20 cellular contexts compared by ENCODE assay signal in the genomic region with DNA sequence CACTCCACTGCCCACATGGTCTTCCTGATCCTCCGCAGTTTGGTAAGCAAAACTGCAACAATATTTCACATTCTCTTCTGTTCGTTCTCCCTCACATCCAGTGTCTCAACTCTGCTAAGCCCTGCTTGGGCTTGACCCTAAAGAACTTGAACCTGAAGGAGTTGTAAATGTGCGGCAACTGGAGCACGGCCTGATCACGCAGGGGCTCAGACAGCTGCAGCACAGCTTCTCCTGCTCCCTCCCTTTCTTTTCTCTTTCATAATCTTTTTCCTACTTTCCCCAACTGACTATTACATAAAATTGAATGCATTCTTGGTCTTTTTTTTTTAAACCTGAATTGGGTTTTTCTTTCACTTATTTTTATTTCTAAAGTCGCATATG. TPM values are rescaled to one million over a fixed set of nuclear protein-coding genes. Genes with fewer than 3 reads are reported as not detected.
DNase-seq lines count a peak whose midpoint lies in the region; ATAC-seq and TF ChIP-seq lines count a peak whose summit lies in the region.
"Had no signal": no experiment of that assay in that cellular context is flagged by ENCODE, and none has a peak within 500 bp of the region (broad histone marks: within the 10 kb centered on the region; RNA-seq: fewer than 3 reads in every experiment).

No MANE protein-coding gene starts in this region.

- no peak overlapping the region for H2BK5ac ChIP-seq in IMR-90 (ENCODE audit: low read depth, low read length, poor library complexity, severe bottlenecking)

- no peak overlapping the region for H3K14ac ChIP-seq in IMR-90 (replicated peaks; ENCODE audit: low read depth, low read length)

- peaks cover 2% of the 10 kb centered on the region; the same call in 1 of the 2 replicates for H3K27me3 ChIP-seq in IMR-90 (ENCODE audit: control insufficient read depth, insufficient read depth, low read length)
- H3K27me3 ChIP-seq in mucosa of rectum (ENCODE audit: control insufficient read depth in 2 of 2, insufficient read depth in 2 of 2, low read length in 2 of 2): no peaks in the 10 kb centered on the region

- H3K23ac ChIP-seq in IMR-90 (ENCODE audit: low read depth, low read length): no peak overlapping the region

- H3K9ac ChIP-seq in IMR-90 (ENCODE audit: low read depth, low read length) (no peak overlapping the region), mucosa of rectum (ENCODE audit: low read depth in 1 of 2, low read length in 2 of 2) (no peak overlapping the region)

- WGBS in IMR-90 (ENCODE audit: extremely low coverage in 2 of 2, insufficient read length in 1 of 2), 2 experiments: 100% methylated on average over 1 of the region's 6 CpGs; no CpG with 5 or more reads in 1 of the 2 experiments

- H2AK9ac ChIP-seq in IMR-90 (replicated peaks; ENCODE audit: low read depth, low read length, poor library complexity): no peak overlapping the region

- no peak overlapping the region for H3K56ac ChIP-seq in IMR-90 (ENCODE audit: extremely low read depth, insufficient read depth, low read length)

- no peaks in the 10 kb centered on the region for H3K9me3 ChIP-seq in IMR-90 (ENCODE audit: control insufficient read depth, insufficient read depth, low read length)
- H3K9me3 ChIP-seq in mucosa of rectum (ENCODE audit: control insufficient read depth in 2 of 2, low read length in 2 of 2): no peaks in the 10 kb centered on the region

- no peak overlapping the region for H4K8ac ChIP-seq in IMR-90 (ENCODE audit: low read depth in 2 of 2, low read length in 2 of 2)

- CTCF ChIA-PET in IMR-90 (lab: Yijun Ruan, JAX): interaction anchor here (1.3 kb wide), 1 partner anchor 16 kb away, joined by 4 read pairs; no protein-coding TSS in a partner anchor

- no peak overlapping the region for H3K18ac ChIP-seq in IMR-90 (ENCODE audit: low read depth, low read length)

- 0 out of 2 replicates have a peak overlapping the region, but pooled peaks have one; percentile 1 for H2AK5ac ChIP-seq in IMR-90 (ENCODE audit: low read depth, low read length)

- H3K4me3 ChIP-seq in IMR-90 (ENCODE audit: insufficient read depth, low read depth, low read length) (no peak overlapping the region), mucosa of rectum (ENCODE audit: low read length in 2 of 2) (no peak overlapping the region)

- peaks cover 4% of the 10 kb centered on the region; the same call in 1 of the 2 replicates for H3K9me1 ChIP-seq in IMR-90 (ENCODE audit: insufficient read depth, low read length)

- no peak overlapping the region for H2BK120ac ChIP-seq in IMR-90 (ENCODE audit: low read depth, low read length)

- no peak overlapping the region for H4K91ac ChIP-seq in IMR-90 (ENCODE audit: insufficient read depth, low read depth, low read length)

- no peak for ATAC-seq in IMR-90 (ENCODE audit: low read depth)
- no peak for ATAC-seq in GM18498 (IDR thresholded peaks at IDR 0.05; ENCODE audit: unreplicated experiment)
- ATAC-seq in GM18861 (IDR thresholded peaks at IDR 0.05; ENCODE audit: unreplicated experiment): no peak
- ATAC-seq: activated CD4-positive, CD25-positive, alpha-beta regulatory T cell treated with anti-CD3 and anti-CD28 coated beads, Interleukin-2, amount 50 U/mL, for 24 hours; esophagus mucosa had no signal

- H3K36me3 ChIP-seq in IMR-90 (ENCODE audit: control insufficient read depth, insufficient read depth, low read length): peaks cover 2% of the 10 kb centered on the region; the same call in 1 of the 2 replicates
- no peaks in the 10 kb centered on the region for H3K36me3 ChIP-seq in mucosa of rectum (ENCODE audit: control insufficient read depth in 2 of 2, insufficient read depth in 2 of 2, low read length in 2 of 2)

- H4K20me1 ChIP-seq in IMR-90 (ENCODE audit: insufficient read depth, low read length): no peaks in the 10 kb centered on the region

- H3K4me2 ChIP-seq in IMR-90 (ENCODE audit: low read depth, low read length): no peak overlapping the region

- TF ChIP-seq CTCF in IMR-90 (conservative IDR thresholded peaks at IDR 0.05; ENCODE audit: low read depth, low read length): no peak

- no peak overlapping the region for H4K5ac ChIP-seq in IMR-90 (ENCODE audit: low read depth, low read length)

- peaks cover 24% of the 10 kb centered on the region for H3K4me1 ChIP-seq in IMR-90 (ENCODE audit: control insufficient read depth, insufficient read depth, low read length)
- H3K4me1 ChIP-seq in mucosa of rectum (ENCODE audit: control insufficient read depth in 2 of 2, insufficient read depth in 2 of 2, low read length in 2 of 2): peaks cover 17 to 24% of the 10 kb centered on the region in 2 donors

- 0 out of 2 replicates have a peak overlapping the region, but pooled peaks have one; percentile 27 for H3K4ac ChIP-seq in IMR-90 (ENCODE audit: low read depth, low read length)

- no peak overlapping the region for H2BK15ac ChIP-seq in IMR-90 (ENCODE audit: low read depth, low read length)

- 0 out of 4 replicates have a peak, but pooled peaks cover 0 to 4% of the 10 kb centered on the region in 2 experiments for H3K79me1 ChIP-seq in IMR-90 (ENCODE audit: low read depth in 1 of 2, low read length in 2 of 2)

- in situ Hi-C loops in IMR-90 (cut with MboI; ENCODE audit: low sequenced_read_pairs): no loop called here

- DNase-seq in IMR-90 (no peak), superior temporal gyrus (ENCODE audit: extremely low spot score) (peak; percentile 23), NCI-H146 treated with DMSO at 0.1 percent for 48 hours (lab: John Stamatoyannopoulos, UW; ENCODE audit: unreplicated experiment) (no peak)
- no peak for DNase-seq in stimulated activated CD8-positive, alpha-beta memory T cell treated with anti-CD3 and anti-CD28 coated beads, Interleukin-4, amount 100 ng/mL, for 48 hours
- DNase-seq: activated effector memory CD4-positive, alpha-beta T cell treated with Interleukin-2 at 50 U/mL for 16 hours; anterior cingulate cortex; Calu3; GOT3; Kasumi-1; NCI-H1436; NCI-H226; SHP77; small intestine; stimulated activated naive CD4-positive, alpha-beta T cell treated with Interleukin-2 at 50 U/mL for 16 hours had no signal

- no TSS peak for BruUV-seq in IMR-90 (replicated peaks; lab: Mats Ljungman, UMichigan)

- H3K27ac ChIP-seq in IMR-90 (ENCODE audit: insufficient read depth, low read length): no peak overlapping the region
- H3K27ac ChIP-seq in angular gyrus (ENCODE audit: low read depth, low read length): peak overlapping the region; percentile 32
- peak overlapping the region; percentile 5 to 75 for H3K27ac ChIP-seq in mucosa of rectum (ENCODE audit: low read depth in 2 of 2, low read length in 2 of 2)

- POLR2A ChIA-PET in IMR-90 (lab: Charles Lee; ENCODE audit: unreplicated experiment): no interaction called here

- no peak overlapping the region for H2AFZ ChIP-seq in IMR-90 (replicated peaks; ENCODE audit: low read length, poor library complexity)

- TF ChIP-seq POLR2A in IMR-90 (IDR thresholded peaks at IDR 0.05; ENCODE audit: low read depth, low read length): no peak

- intact Hi-C loops in IMR-90 (cut with micrococcal nuclease): no loop called here

- dilution Hi-C loops in IMR-90 (cut with HindIII; ENCODE audit: low sequenced_read_pairs, unreplicated experiment): no loop called here

- no peak for TF ChIP-seq RAD21 in IMR-90 (IDR thresholded peaks at IDR 0.05; ENCODE audit: low read length)

- no peak overlapping the region for H2BK20ac ChIP-seq in IMR-90 (ENCODE audit: low read depth, low read length)

TF ChIP-seq in IMR-90, 13 proteins besides CTCF, POLR2A, EP300 and RAD21:
- TF ChIP-seq CEBPB (IDR thresholded peaks at IDR 0.05; ENCODE audit: low read depth, low read length): no peak
- no peak for TF ChIP-seq NFE2L2 (IDR thresholded peaks at IDR 0.05; ENCODE audit: low read depth, low read length)
- no peak for TF ChIP-seq ELK1 (IDR thresholded peaks at IDR 0.05; ENCODE audit: borderline replicate concordance, low read depth, low read length)
- TF ChIP-seq FOS (IDR thresholded peaks at IDR 0.05; ENCODE audit: low read depth, low read length): no peak
- no peak for TF ChIP-seq CHD1 (IDR thresholded peaks at IDR 0.05; ENCODE audit: low read depth, low read length)
- no peak for TF ChIP-seq SMC3 (IDR thresholded peaks at IDR 0.05; ENCODE audit: low read depth, low read length)
- no peak for TF ChIP-seq RCOR1 (IDR thresholded peaks at IDR 0.05; ENCODE audit: insufficient replicate concordance, low read length)
- no peak for TF ChIP-seq BHLHE40 (IDR thresholded peaks at IDR 0.05; ENCODE audit: low read depth, low read length)
- no peak for TF ChIP-seq RFX5 (IDR thresholded peaks at IDR 0.05; ENCODE audit: low read depth, low read length)
- no peak for TF ChIP-seq USF2 (IDR thresholded peaks at IDR 0.05; ENCODE audit: low read depth, low read length)
- no peak for TF ChIP-seq MAZ (IDR thresholded peaks at IDR 0.05; ENCODE audit: borderline replicate concordance, low read depth, low read length)

RNA-seq across cellular contexts. Expression of gene CYRIA, which starts 10.2 kb away (rescaled TPM):
- 1.7 and 3.8 TPM in 2 replicates for total RNA-seq in IMR-90 (2012; rRNA removed)
- polyA plus RNA-seq in IMR-90 (2012; rRNA removed): 1.1 and 1.7 TPM in 2 replicates
- polyA plus RNA-seq in IMR-90 (2012; cell fraction: cytosol; rRNA removed): 0.36 and 0.37 TPM in 2 replicates
- 0.30 and 3.4 TPM in 2 replicates for polyA plus RNA-seq in IMR-90 (2012; cell fraction: nucleus; rRNA removed; ENCODE audit: low replicate concordance)
